14 cellular contexts compared by ENCODE assay signal in genomic region chr14:50794063-50794645, GRCh38. TPM values are rescaled to one million over a fixed set of nuclear protein-coding genes. Genes with fewer than 3 reads are reported as not detected.
DNase-seq lines count a peak whose midpoint lies in the region; ATAC-seq and TF ChIP-seq lines count a peak whose summit lies in the region.
"Had no signal": no experiment of that assay in that cellular context is flagged by ENCODE, and none has a peak within 500 bp of the region (broad histone marks: within the 10 kb centered on the region; RNA-seq: fewer than 3 reads in every experiment).

No MANE protein-coding gene starts in this region.

- no peaks in the 10 kb centered on the region for H4K20me1 ChIP-seq in SU-DHL-6 (ENCODE audit: low read depth, low read length)

- peaks cover 65% of the 10 kb centered on the region for H3F3A ChIP-seq in SU-DHL-6 (ENCODE audit: insufficient read depth)

- H3K9me2 ChIP-seq in SU-DHL-6 (replicated peaks; ENCODE audit: insufficient read depth, low read length): no peaks in the 10 kb centered on the region

- no peak overlapping the region for H2AFZ ChIP-seq in SU-DHL-6 (ENCODE audit: low read depth, low read length, severe bottlenecking)

- no peak for ATAC-seq in CD4-positive, CD25-positive, alpha-beta regulatory T cell (ENCODE audit: low read depth in 2 of 2)
- ATAC-seq in naive thymus-derived CD4-positive, alpha-beta T cell: no peak
- ATAC-seq: left lung had no signal

- H3K9me3 ChIP-seq in CD4-positive, CD25-positive, alpha-beta regulatory T cell (ENCODE audit: control insufficient read depth in 2 of 2, low read length in 2 of 2): no peaks in the 10 kb centered on the region
- no peaks in the 10 kb centered on the region for H3K9me3 ChIP-seq in SU-DHL-6 (ENCODE audit: insufficient read depth, low read length)
- no peaks in the 10 kb centered on the region for H3K9me3 ChIP-seq in naive thymus-derived CD4-positive, alpha-beta T cell (ENCODE audit: control insufficient read depth in 2 of 3, low read length in 3 of 3)
- H3K9me3 ChIP-seq: left lung had no signal

- peaks cover 13% of the 10 kb centered on the region for H3K36me3 ChIP-seq in CD4-positive, CD25-positive, alpha-beta regulatory T cell (ENCODE audit: control insufficient read depth, insufficient read depth, low read length)
- no peaks in the 10 kb centered on the region for H3K36me3 ChIP-seq in SU-DHL-6 (ENCODE audit: low read length)
- H3K36me3 ChIP-seq in naive thymus-derived CD4-positive, alpha-beta T cell (ENCODE audit: control insufficient read depth in 2 of 3, insufficient read depth in 3 of 3, low read length in 3 of 3): peaks cover 0 to 14% (median 5%) of the 10 kb centered on the region in 3 experiments

- no peaks in the 10 kb centered on the region for H3K9me3 Mint-ChIP-seq in CD4-positive, CD25-positive, alpha-beta regulatory T cell
- no peaks in the 10 kb centered on the region for H3K9me3 Mint-ChIP-seq in naive thymus-derived CD4-positive, alpha-beta T cell

- no peaks in the 10 kb centered on the region for H3K27me3 ChIP-seq in CD4-positive, CD25-positive, alpha-beta regulatory T cell (ENCODE audit: control insufficient read depth, insufficient read depth, low read length)
- H3K27me3 ChIP-seq in SU-DHL-6 (ENCODE audit: low read length): no peaks in the 10 kb centered on the region
- no peaks in the 10 kb centered on the region for H3K27me3 ChIP-seq in naive thymus-derived CD4-positive, alpha-beta T cell (ENCODE audit: control insufficient read depth in 2 of 2, insufficient read depth in 2 of 2, low read length in 2 of 2)
- H3K27me3 ChIP-seq: left lung had no signal

- intact Hi-C loops in naive thymus-derived CD4-positive, alpha-beta T cell (cut with micrococcal nuclease): no loop called here

- H3K4me1 ChIP-seq in CD4-positive, CD25-positive, alpha-beta regulatory T cell (ENCODE audit: control insufficient read depth, insufficient read depth, low read length, poor library complexity, severe bottlenecking): peaks cover 10% of the 10 kb centered on the region
- peaks cover 45 to 55% of the 10 kb centered on the region in 2 donors for H3K4me1 ChIP-seq in naive thymus-derived CD4-positive, alpha-beta T cell (ENCODE audit: control insufficient read depth in 2 of 2, insufficient read depth in 2 of 2, low read length in 2 of 2)
- H3K4me1 ChIP-seq: left lung had no signal

- no peak for TF ChIP-seq CTCF in SU-DHL-6 (IDR thresholded peaks at IDR 0.05; ENCODE audit: insufficient read depth, low read length, poor library complexity, severe bottlenecking)

- POLR2A ChIA-PET in naive thymus-derived CD4-positive, alpha-beta T cell (lab: Charles Lee): interaction anchor here (0.7 to 3.8 kb wide), 7 partner anchors 9 to 1136 kb away, joined by 3 to 47 read pairs (median 4); partner anchors contain the start of gene NIN

- peak overlapping the region; percentile 28 to 85 (median 83) for H3K27ac Mint-ChIP-seq in CD4-positive, CD25-positive, alpha-beta regulatory T cell
- H3K27ac Mint-ChIP-seq in naive thymus-derived CD4-positive, alpha-beta T cell: peak overlapping the region in 8 of 9 donors; percentile 91 to 99 (median 96)

- DNase-seq in CD4-positive, CD25-positive, alpha-beta regulatory T cell: no peak
- DNase-seq in EH (ENCODE audit: low read depth) (peak; percentile 60), DMS153 treated with DMSO at 0.1 percent for 48 hours (lab: John Stamatoyannopoulos, UW; ENCODE audit: unreplicated experiment) (no peak), NCI-H2029 treated with DMSO at 0.1 percent for 48 hours (lab: John Stamatoyannopoulos, UW) (no peak), amniotic stem cell (lab: John Stamatoyannopoulos, UW) (no peak)
- no peak for DNase-seq in naive thymus-derived CD4-positive, alpha-beta T cell
- DNase-seq: activated CD4-positive, CD25-positive, alpha-beta regulatory T cell treated with anti-CD3 and anti-CD28 coated beads, Interleukin-2, amount 50 U/mL, for 72 hours; activated CD8-positive, alpha-beta memory T cell treated with anti-CD3 and anti-CD28 coated beads, Interleukin-2, amount 50 U/mL, for 48 hours; H7; left lung; NCI-H187 treated with DMSO at 0.1 percent for 48 hours; NCI-H82 had no signal

- H3K4me2 ChIP-seq in SU-DHL-6 (ENCODE audit: low read depth, low read length, poor library complexity, severe bottlenecking): peak overlapping the region; percentile 98

- no peak overlapping the region for H3K27ac ChIP-seq in CD4-positive, CD25-positive, alpha-beta regulatory T cell (ENCODE audit: insufficient read depth, low read length, poor library complexity, severe bottlenecking)
- peak overlapping the region; percentile 97 for H3K27ac ChIP-seq in SU-DHL-6 (ENCODE audit: low read depth, low read length)
- H3K27ac ChIP-seq in naive thymus-derived CD4-positive, alpha-beta T cell (ENCODE audit: low read depth, low read length): peak overlapping the region; percentile 25
- H3K27ac ChIP-seq: left lung, RWPE1 had no signal

- H3K4me3 ChIP-seq in CD4-positive, CD25-positive, alpha-beta regulatory T cell (ENCODE audit: low read depth, low read length): no peak overlapping the region
- peak overlapping the region; percentile 46 for H3K4me3 ChIP-seq in SU-DHL-6 (ENCODE audit: insufficient read depth, low read length, poor library complexity, severe bottlenecking)
- H3K4me3 ChIP-seq in naive thymus-derived CD4-positive, alpha-beta T cell (ENCODE audit: low read length): no peak overlapping the region
- H3K4me3 ChIP-seq: left lung had no signal

- CTCF ChIA-PET in naive thymus-derived CD4-positive, alpha-beta T cell (lab: Charles Lee): interaction anchor here (0.6 to 2.0 kb wide), 4 partner anchors 18 to 66 kb away, joined by 3 to 6 read pairs (median 4); no protein-coding TSS in a partner anchor

- H3K79me2 ChIP-seq in SU-DHL-6 (ENCODE audit: insufficient read depth, low read length): peaks cover 45% of the 10 kb centered on the region

- H3K9ac ChIP-seq in SU-DHL-6 (ENCODE audit: low read length): peak overlapping the region; percentile 60

- H3K36me3 Mint-ChIP-seq in CD4-positive, CD25-positive, alpha-beta regulatory T cell: peaks cover 37% of the 10 kb centered on the region
- H3K36me3 Mint-ChIP-seq in naive thymus-derived CD4-positive, alpha-beta T cell: peaks cover 4 to 54% (median 18%) of the 10 kb centered on the region in 5 donors

- H3K4me3 Mint-ChIP-seq in CD4-positive, CD25-positive, alpha-beta regulatory T cell: no peak overlapping the region
- H3K4me3 Mint-ChIP-seq in naive thymus-derived CD4-positive, alpha-beta T cell: peak overlapping the region in 6 of 10 donors; percentile 26 to 82 (median 36)

- H3K27me3 Mint-ChIP-seq in CD4-positive, CD25-positive, alpha-beta regulatory T cell: no peaks in the 10 kb centered on the region
- no peaks in the 10 kb centered on the region for H3K27me3 Mint-ChIP-seq in naive thymus-derived CD4-positive, alpha-beta T cell

- H3K4me1 Mint-ChIP-seq in CD4-positive, CD25-positive, alpha-beta regulatory T cell: peaks cover 8 to 64% (median 53%) of the 10 kb centered on the region in 4 donors
- H3K4me1 Mint-ChIP-seq in naive thymus-derived CD4-positive, alpha-beta T cell: peaks cover 38 to 97% (median 88%) of the 10 kb centered on the region in 7 donors

RNA-seq across cellular contexts. Expression of gene NIN, which starts 36.8 kb away (rescaled TPM):
- total RNA-seq in CD4-positive, CD25-positive, alpha-beta regulatory T cell: 78.2 TPM
- 10 to 100 TPM; 17.6 to 25.4 (median 21.4) TPM for polyA plus RNA-seq in CD4-positive, CD25-positive, alpha-beta regulatory T cell
- total RNA-seq in naive thymus-derived CD4-positive, alpha-beta T cell: 100 to 1,000 TPM in 4 of 5 experiments, 10 to 100 TPM in 1; 84.5 to 149 (median 128) TPM
- polyA plus RNA-seq in naive thymus-derived CD4-positive, alpha-beta T cell: 10 to 100 TPM; 51.1 to 80.8 TPM

Comparison
In these comparisons a context has a peak if more than half of its experiments do, and no peak if none do; other contexts are left out.
1. H3K4me3 Mint-ChIP-seq: peak in naive thymus-derived CD4-positive, alpha-beta T cell (6 of 10); none in CD4-positive, CD25-positive, alpha-beta regulatory T cell (0 of 4).